Comparison of ENCODE assay signal across 1 cellular context in the genomic region with DNA sequence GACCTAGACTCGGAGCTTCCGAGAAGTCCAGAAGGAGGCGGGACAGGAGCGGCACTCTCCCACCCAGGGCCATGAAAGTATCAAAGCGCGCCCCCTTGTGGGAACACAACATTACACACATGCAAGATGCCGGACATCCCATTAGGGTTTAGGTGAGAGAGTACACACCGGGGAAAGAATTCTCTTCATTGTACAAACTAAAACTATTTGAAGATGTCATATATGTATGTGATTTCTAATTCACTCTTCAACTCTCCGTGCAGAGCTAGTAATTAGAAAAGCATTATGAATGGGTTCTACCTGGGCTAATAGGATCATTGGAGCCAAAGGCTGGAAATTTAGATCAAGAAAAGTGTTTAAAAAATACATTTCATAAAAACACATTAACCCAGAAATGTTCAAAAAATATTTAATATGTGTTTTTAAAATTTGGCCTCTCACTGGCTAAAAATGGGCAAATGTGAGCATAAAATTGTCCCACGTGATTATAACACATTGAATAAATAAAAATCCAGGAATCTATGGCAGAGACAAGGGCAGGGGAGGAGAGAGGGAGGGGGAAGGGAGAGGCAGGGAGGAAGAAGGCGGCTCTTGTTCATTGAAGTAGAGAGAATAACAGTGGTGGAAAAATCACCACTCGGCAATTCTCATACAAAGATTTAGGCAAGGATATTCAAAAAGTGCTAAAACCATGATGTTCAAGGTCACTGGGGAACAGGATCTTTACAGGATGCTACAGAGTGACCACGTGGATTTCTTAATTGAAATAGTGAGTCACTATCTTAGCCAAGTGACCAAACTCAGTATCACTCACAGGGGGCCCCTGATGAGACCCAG.
TF ChIP-seq lines count a peak whose summit lies in the region.

No MANE protein-coding gene starts in this region.

TF ChIP-seq in WTC11, 78 proteins besides CTCF, POLR2A, EP300 and RAD21 (continued from another document):
- TF ChIP-seq, protein P1, sequence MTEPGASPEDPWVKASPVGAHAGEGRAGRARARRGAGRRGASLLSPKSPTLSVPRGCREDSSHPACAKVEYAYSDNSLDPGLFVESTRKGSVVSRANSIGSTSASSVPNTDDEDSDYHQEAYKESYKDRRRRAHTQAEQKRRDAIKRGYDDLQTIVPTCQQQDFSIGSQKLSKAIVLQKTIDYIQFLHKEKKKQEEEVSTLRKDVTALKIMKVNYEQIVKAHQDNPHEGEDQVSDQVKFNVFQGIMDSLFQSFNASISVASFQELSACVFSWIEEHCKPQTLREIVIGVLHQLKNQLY (CRISPR knock-in tag; IDR thresholded peaks at IDR 0.05) = no peak
- no peak for TF ChIP-seq NFATC4 (CRISPR knock-in tag; IDR thresholded peaks at IDR 0.05)
- TF ChIP-seq, protein P2, sequence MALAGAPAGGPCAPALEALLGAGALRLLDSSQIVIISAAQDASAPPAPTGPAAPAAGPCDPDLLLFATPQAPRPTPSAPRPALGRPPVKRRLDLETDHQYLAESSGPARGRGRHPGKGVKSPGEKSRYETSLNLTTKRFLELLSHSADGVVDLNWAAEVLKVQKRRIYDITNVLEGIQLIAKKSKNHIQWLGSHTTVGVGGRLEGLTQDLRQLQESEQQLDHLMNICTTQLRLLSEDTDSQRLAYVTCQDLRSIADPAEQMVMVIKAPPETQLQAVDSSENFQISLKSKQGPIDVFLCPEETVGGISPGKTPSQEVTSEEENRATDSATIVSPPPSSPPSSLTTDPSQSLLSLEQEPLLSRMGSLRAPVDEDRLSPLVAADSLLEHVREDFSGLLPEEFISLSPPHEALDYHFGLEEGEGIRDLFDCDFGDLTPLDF (CRISPR knock-in tag; IDR thresholded peaks at IDR 0.05) = no peak
- TF ChIP-seq ZNF423 (CRISPR knock-in tag; IDR thresholded peaks at IDR 0.05) = no peak
- TF ChIP-seq, protein P3, sequence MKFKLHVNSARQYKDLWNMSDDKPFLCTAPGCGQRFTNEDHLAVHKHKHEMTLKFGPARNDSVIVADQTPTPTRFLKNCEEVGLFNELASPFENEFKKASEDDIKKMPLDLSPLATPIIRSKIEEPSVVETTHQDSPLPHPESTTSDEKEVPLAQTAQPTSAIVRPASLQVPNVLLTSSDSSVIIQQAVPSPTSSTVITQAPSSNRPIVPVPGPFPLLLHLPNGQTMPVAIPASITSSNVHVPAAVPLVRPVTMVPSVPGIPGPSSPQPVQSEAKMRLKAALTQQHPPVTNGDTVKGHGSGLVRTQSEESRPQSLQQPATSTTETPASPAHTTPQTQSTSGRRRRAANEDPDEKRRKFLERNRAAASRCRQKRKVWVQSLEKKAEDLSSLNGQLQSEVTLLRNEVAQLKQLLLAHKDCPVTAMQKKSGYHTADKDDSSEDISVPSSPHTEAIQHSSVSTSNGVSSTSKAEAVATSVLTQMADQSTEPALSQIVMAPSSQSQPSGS (CRISPR knock-in tag; IDR thresholded peaks at IDR 0.05; ENCODE audit: borderline replicate concordance, low read depth) = no peak
- no peak for TF ChIP-seq IRF2 (CRISPR knock-in tag; IDR thresholded peaks at IDR 0.05; ENCODE audit: borderline replicate concordance, low read depth)
